Comparison of ENCODE assay signal across 22 cellular contexts in the genomic region with DNA sequence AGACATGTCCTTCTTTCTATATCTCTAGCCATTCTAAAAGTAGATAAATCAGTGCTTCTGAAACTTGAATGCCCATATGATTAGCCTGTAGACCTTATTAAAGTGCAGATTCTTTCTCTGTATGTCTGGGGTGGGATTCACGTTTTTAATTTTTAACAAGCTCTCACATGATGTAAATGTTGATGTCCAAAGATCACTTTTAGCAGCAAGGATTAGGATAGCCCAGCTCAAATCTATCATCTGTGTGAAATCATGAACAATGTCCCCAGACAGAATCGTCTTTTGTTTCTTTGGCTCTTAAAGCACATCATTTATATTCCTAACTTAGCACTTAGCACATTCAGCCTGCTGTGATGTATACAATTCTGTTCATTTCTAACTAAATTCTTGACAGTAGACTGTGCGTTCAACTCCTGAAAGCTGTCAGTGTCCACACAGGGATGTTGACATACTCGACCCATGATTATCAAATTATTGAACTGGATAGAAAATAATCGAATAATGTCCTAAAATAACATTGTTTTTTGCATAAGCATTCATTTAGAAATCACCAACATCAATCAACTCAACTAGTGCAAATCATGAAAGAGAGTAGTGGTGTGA.
DNase-seq lines count a peak whose midpoint lies in the region; ATAC-seq and TF ChIP-seq lines count a peak whose summit lies in the region.
"Had no signal": no experiment of that assay in that cellular context is flagged by ENCODE, and none has a peak within 500 bp of the region (broad histone marks: within the 10 kb centered on the region; RNA-seq: fewer than 3 reads in every experiment).

No MANE protein-coding gene starts in this region.

- H3K4me1 ChIP-seq in left ventricle myocardium inferior: peaks cover 37% of the 10 kb centered on the region
- peaks cover 11% of the 10 kb centered on the region for H3K4me1 ChIP-seq in neuron (ENCODE audit: insufficient read depth, low read length)
- H3K4me1 ChIP-seq: SJSA1 had no signal

- H3K9me3 Mint-ChIP-seq in activated CD8-positive, alpha-beta T cell treated with anti-CD3 and anti-CD28 coated beads, Interleukin-2, amount 10 ng/mL, durations not matched to agents 7 days and 5 days (ENCODE audit: insufficient read depth): no peaks in the 10 kb centered on the region
- H3K9me3 Mint-ChIP-seq: CD8-positive, alpha-beta T cell; GM23338; H9 had no signal

- TF ChIP-seq CTCF in left ventricle myocardium inferior (IDR thresholded peaks at IDR 0.05; ENCODE audit: borderline replicate concordance): no peak

- no peak for DNase-seq in left ventricle myocardium inferior
- no peak for DNase-seq in cardiac septum (ENCODE audit: low spot score)
- DNase-seq in left lobe of liver (ENCODE audit: low spot score): no peak
- no peak for DNase-seq in cortex of kidney (lab: John Stamatoyannopoulos, UW)
- no peak for DNase-seq in activated CD8-positive, alpha-beta T cell treated with anti-CD3 and anti-CD28 coated beads, Interleukin-2, amount 10 ng/mL, durations not matched to agents 7 days and 5 days
- no peak for DNase-seq in NCI-H1105 treated with DMSO at 0.1 percent for 48 hours (lab: John Stamatoyannopoulos, UW)
- no peak for DNase-seq in head of caudate nucleus
- DNase-seq: CD8-positive, alpha-beta T cell; DMS 273 treated with DMSO at 0.1 percent for 48 hours; DND-41; H9; KBM-7; NCI-H2029; NCI-H526 treated with DMSO at 0.1 percent for 48 hours; Right ventricle myocardium superior; RPMI8226 had no signal

- H3K4me3 ChIP-seq in left ventricle myocardium inferior (no peak overlapping the region), neuron (ENCODE audit: low read length) (no peak overlapping the region)
- H3K4me3 ChIP-seq: GM23338, SJSA1 had no signal

- H3K9me3 ChIP-seq in left ventricle myocardium inferior (replicated peaks) (no peaks in the 10 kb centered on the region), neuron (ENCODE audit: low read length) (no peaks in the 10 kb centered on the region)
- H3K9me3 ChIP-seq: SJSA1 had no signal

- H3K4me1 Mint-ChIP-seq in activated CD8-positive, alpha-beta T cell treated with anti-CD3 and anti-CD28 coated beads, Interleukin-2, amount 10 ng/mL, durations not matched to agents 7 days and 5 days (ENCODE audit: low read depth): no peaks in the 10 kb centered on the region
- H3K4me1 Mint-ChIP-seq: B cell, GM23338 had no signal

- POLR2A ChIA-PET in activated CD8-positive, alpha-beta T cell treated with anti-CD3 and anti-CD28 coated beads, Interleukin-2, amount 10 ng/mL, durations not matched to agents 7 days and 5 days (lab: Charles Lee): no interaction called here

- peak overlapping the region; percentile 74 for H3K27ac ChIP-seq in left ventricle myocardium inferior (replicated peaks)
- H3K27ac ChIP-seq: 22Rv1, C4-2B, SJSA1 had no signal

- no peak overlapping the region for H3K4me3 Mint-ChIP-seq in activated CD8-positive, alpha-beta T cell treated with anti-CD3 and anti-CD28 coated beads, Interleukin-2, amount 10 ng/mL, durations not matched to agents 7 days and 5 days
- H3K4me3 Mint-ChIP-seq: B cell; CD8-positive, alpha-beta T cell; GM23338; H9 had no signal

- H3K36me3 Mint-ChIP-seq in activated CD8-positive, alpha-beta T cell treated with anti-CD3 and anti-CD28 coated beads, Interleukin-2, amount 10 ng/mL, durations not matched to agents 7 days and 5 days (ENCODE audit: low read depth): no peaks in the 10 kb centered on the region
- H3K36me3 Mint-ChIP-seq: CD8-positive, alpha-beta T cell had no signal

- H3K27ac Mint-ChIP-seq in activated CD8-positive, alpha-beta T cell treated with anti-CD3 and anti-CD28 coated beads, Interleukin-2, amount 10 ng/mL, durations not matched to agents 7 days and 5 days: no peak overlapping the region
- H3K27ac Mint-ChIP-seq: B cell; CD8-positive, alpha-beta T cell; GM23338; H9 had no signal

- no peaks in the 10 kb centered on the region for H3K36me3 ChIP-seq in left ventricle myocardium inferior
- no peaks in the 10 kb centered on the region for H3K36me3 ChIP-seq in neuron (ENCODE audit: insufficient read depth, low read length)
- H3K36me3 ChIP-seq: SJSA1 had no signal

- H3K27me3 Mint-ChIP-seq in activated CD8-positive, alpha-beta T cell treated with anti-CD3 and anti-CD28 coated beads, Interleukin-2, amount 10 ng/mL, durations not matched to agents 7 days and 5 days (ENCODE audit: low read depth): no peaks in the 10 kb centered on the region
- H3K27me3 Mint-ChIP-seq: B cell had no signal

- CTCF ChIA-PET in activated CD8-positive, alpha-beta T cell treated with anti-CD3 and anti-CD28 coated beads, Interleukin-2, amount 10 ng/mL, durations not matched to agents 7 days and 5 days (lab: Charles Lee): no interaction called here

- no peaks in the 10 kb centered on the region for H3K27me3 ChIP-seq in left ventricle myocardium inferior (ENCODE audit: low read depth)
- H3K27me3 ChIP-seq in neuron (ENCODE audit: insufficient read depth, low read length): no peaks in the 10 kb centered on the region
- H3K27me3 ChIP-seq: SJSA1 had no signal

- ATAC-seq in left lobe of liver: peak; percentile 44
- no peak for ATAC-seq in activated CD8-positive, alpha-beta T cell treated with anti-CD3 and anti-CD28 coated beads, Interleukin-2, amount 10 ng/mL, durations not matched to agents 7 days and 5 days
- ATAC-seq: CD8-positive, alpha-beta T cell; GM23338 had no signal

- peak overlapping the region; percentile 32 for H2AFZ ChIP-seq in neuron (ENCODE audit: low read depth, low read length)
- H2AFZ ChIP-seq: GM23338 had no signal

- intact Hi-C loops in left ventricle myocardium inferior (cut with micrococcal nuclease) (no loop called here), cardiac septum (cut with DNase I) (no loop called here), head of caudate nucleus (cut with DNase I) (no loop called here)
